In genomic region chr13:110249326-110249725, GRCh38 we compare ENCODE assay signal across 2 cellular contexts.
TF ChIP-seq lines count a peak whose summit lies in the region.

No MANE protein-coding gene starts in this region.

TF ChIP-seq in liver, 16 proteins besides CTCF, POLR2A, EP300 and RAD21:
- TF ChIP-seq ZBTB33 (IDR thresholded peaks at IDR 0.05) (no peak), RXRA (IDR thresholded peaks at IDR 0.05) (no peak), ATF3 (IDR thresholded peaks at IDR 0.05) (no peak), REST (IDR thresholded peaks at IDR 0.05) (no peak), NR2F2 (IDR thresholded peaks at IDR 0.05) (no peak), TAF1 (conservative IDR thresholded peaks at IDR 0.05) (no peak), EGR1 (IDR thresholded peaks at IDR 0.05; ENCODE audit: low read depth in 2 of 2) (no peak)

TF ChIP-seq in HepG2, 621 proteins besides CTCF, POLR2A, EP300 and RAD21:
- no peak for TF ChIP-seq NCOR1 (IDR thresholded peaks at IDR 0.05; ENCODE audit: borderline replicate concordance, low read length)
- TF ChIP-seq SRSF9 (IDR thresholded peaks at IDR 0.05; ENCODE audit: borderline replicate concordance, insufficient read depth, low read depth, low read length, poor library complexity, severe bottlenecking): no peak
- no peak for TF ChIP-seq KDM3A (CRISPR knock-in tag; IDR thresholded peaks at IDR 0.05; ENCODE audit: low read depth)
- no peak for TF ChIP-seq ZNF432 (CRISPR knock-in tag; IDR thresholded peaks at IDR 0.05; ENCODE audit: borderline replicate concordance)
- no peak for TF ChIP-seq IKZF5 (CRISPR knock-in tag; IDR thresholded peaks at IDR 0.05)
- TF ChIP-seq ZNF276 (CRISPR knock-in tag; IDR thresholded peaks at IDR 0.05; ENCODE audit: low read depth): no peak
- no peak for TF ChIP-seq MXD1 (CRISPR knock-in tag; IDR thresholded peaks at IDR 0.05)
- TF ChIP-seq NFYC (CRISPR knock-in tag; IDR thresholded peaks at IDR 0.05): no peak
- no peak for TF ChIP-seq RXRA (CRISPR knock-in tag; IDR thresholded peaks at IDR 0.05)
- TF ChIP-seq TARDBP (CRISPR knock-in tag; IDR thresholded peaks at IDR 0.05): no peak
- TF ChIP-seq ZBTB2 (CRISPR knock-in tag; IDR thresholded peaks at IDR 0.05; ENCODE audit: low read depth): no peak
TF ChIP-seq in HepG2: peak in this region for 0.
